In the genomic region with DNA sequence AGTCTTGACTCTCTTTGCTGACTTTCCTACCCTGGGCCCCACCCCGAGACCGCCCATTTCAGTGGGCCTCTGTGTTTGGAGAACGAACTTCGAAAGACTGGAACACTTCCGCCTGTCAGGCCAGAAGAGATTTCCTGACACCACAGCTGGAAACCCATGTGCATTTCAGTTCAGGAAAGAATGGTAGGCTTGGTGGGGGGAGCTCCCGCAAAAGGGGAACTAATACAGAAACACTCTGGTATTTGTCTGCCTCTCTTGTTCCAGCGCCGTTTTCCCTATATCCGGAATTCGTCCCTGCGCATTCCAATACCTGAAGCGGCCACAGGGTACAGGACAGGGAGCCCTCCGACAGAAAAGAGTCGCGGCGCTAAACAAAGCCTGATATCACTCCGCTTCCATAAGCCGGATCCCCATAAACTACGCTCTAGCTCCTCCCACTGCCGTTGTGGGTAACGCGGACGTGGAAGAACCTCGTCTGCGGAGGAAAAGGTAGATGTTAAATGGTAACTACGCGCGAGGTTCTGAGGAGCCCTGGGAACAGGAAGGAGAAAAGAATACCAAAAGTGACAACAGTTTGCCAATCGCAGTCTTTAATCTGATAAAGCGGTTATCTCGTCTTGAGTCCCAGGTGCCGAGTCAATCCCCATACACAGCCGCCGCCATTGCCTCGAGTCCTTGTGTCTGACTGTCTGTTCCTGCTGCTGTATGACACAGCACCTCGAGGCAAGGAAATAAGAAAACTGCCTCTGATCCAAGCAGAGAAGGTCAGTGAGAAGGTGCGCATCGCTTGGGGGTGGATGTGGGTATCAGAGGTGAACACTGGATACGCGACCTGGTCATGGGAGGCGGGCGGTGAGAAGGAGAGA, we compare ENCODE assay signal across 8 cellular contexts. TPM values are rescaled to one million over a fixed set of nuclear protein-coding genes. Genes with fewer than 3 reads are reported as not detected.
DNase-seq lines count a peak whose midpoint lies in the region; ATAC-seq and TF ChIP-seq lines count a peak whose summit lies in the region.

Gene ARMCX5, plus strand, starts transcription at position 432 of the 866 bp plus-strand sequence. CDS start 2,627 bp downstream, outside the sequence.

- DNase-seq in AG09309 (ENCODE audit: low read depth) (peak; percentile 61), NCI-H446 (lab: John Stamatoyannopoulos, UW) (peak; percentile 25 to 86), cortex of kidney (lab: John Stamatoyannopoulos, UW) (peak; percentile 2), left colon (peak; percentile 75 to 78)
- peak; percentile 80 for DNase-seq in activated CD4-positive, alpha-beta T cell treated with anti-CD3 and anti-CD28 coated beads for 36 hours
- peak; percentile 17 to 51 (median 35) for DNase-seq in stimulated activated CD4-positive, alpha-beta T cell treated with anti-CD3 and anti-CD28 coated beads, Interleukin-1b, Interleukin-23, amount 100 ng/mL, for 24 hours (ENCODE audit: low read depth in 4 of 4, low spot score in 1 of 4)

- POLR2A ChIA-PET in activated CD4-positive, alpha-beta T cell treated with anti-CD3 and anti-CD28 coated beads for 36 hours (lab: Charles Lee) = interaction anchor here (0.6 to 1.0 kb wide), 4 partner anchors 59 to 301 kb away, joined by 3 to 4 read pairs (median 4); no protein-coding TSS in a partner anchor

- intact Hi-C loops in activated CD4-positive, alpha-beta T cell treated with anti-CD3 and anti-CD28 coated beads for 36 hours (cut with DNase I, micrococcal nuclease) = loop anchor here (1.0 to 10.0 kb wide), 6 partner anchors 51 to 1185 kb away; partner anchors contain the start of genes GPRASP1 (in 1 of the 2) and TMSB15A (in 1 of the 2)
- intact Hi-C loops in left colon (cut with DNase I, micrococcal nuclease) = no loop called here

- H3K4me1 Mint-ChIP-seq in activated CD4-positive, alpha-beta T cell treated with anti-CD3 and anti-CD28 coated beads for 36 hours = peaks cover 22% of the 10 kb centered on the region

- H3K4me3 ChIP-seq in AG09309 (ENCODE audit: control insufficient read depth, low read depth, low read length) = peak within 1 kb of the TSS; percentile 65

- no peaks in the 10 kb centered on the region for H3K9me3 Mint-ChIP-seq in activated CD4-positive, alpha-beta T cell treated with anti-CD3 and anti-CD28 coated beads for 36 hours (ENCODE audit: low read depth)

- H3K27me3 Mint-ChIP-seq in activated CD4-positive, alpha-beta T cell treated with anti-CD3 and anti-CD28 coated beads for 36 hours = no peaks in the 10 kb centered on the region

- peak within 1 kb of the TSS; percentile 98 for H3K27ac Mint-ChIP-seq in activated CD4-positive, alpha-beta T cell treated with anti-CD3 and anti-CD28 coated beads for 36 hours

- peaks cover 16% of the 10 kb centered on the region for H3K36me3 Mint-ChIP-seq in activated CD4-positive, alpha-beta T cell treated with anti-CD3 and anti-CD28 coated beads for 36 hours (ENCODE audit: low read depth)

- H3K4me3 Mint-ChIP-seq in activated CD4-positive, alpha-beta T cell treated with anti-CD3 and anti-CD28 coated beads for 36 hours = peak within 1 kb of the TSS; percentile 89

- CTCF ChIA-PET in activated CD4-positive, alpha-beta T cell treated with anti-CD3 and anti-CD28 coated beads for 36 hours (lab: Charles Lee) = interaction anchor here (1.2 kb wide), 1 partner anchor 8 kb away, joined by 4 read pairs; no protein-coding TSS in a partner anchor

- peak; percentile 4 for TF ChIP-seq CTCF in AG09309 (IDR thresholded peaks at IDR 0.05; ENCODE audit: control insufficient read depth, insufficient read depth, low read depth, low read length, missing control alignments)

- ATAC-seq in GM19023 (IDR thresholded peaks at IDR 0.05; ENCODE audit: unreplicated experiment) = peak; percentile 90
- ATAC-seq in HG03280 (IDR thresholded peaks at IDR 0.05; ENCODE audit: unreplicated experiment) = peak; percentile 89
- peak; percentile 92 for ATAC-seq in activated CD4-positive, alpha-beta T cell treated with anti-CD3 and anti-CD28 coated beads for 36 hours
- peak; percentile 97 for ATAC-seq in left colon

RNA-seq across cellular contexts. Expression of gene ARMCX5, which starts in this region (rescaled TPM):
- 10 to 100 TPM; 12.6 to 13.3 TPM for total RNA-seq in activated CD4-positive, alpha-beta T cell treated with anti-CD3 and anti-CD28 coated beads for 36 hours
- 10 to 100 TPM in 1 of 2 donors, 1 to 10 TPM in 1; 9.6 to 12.1 TPM for total RNA-seq in left colon

Comparison
In these comparisons a context has a peak if more than half of its experiments do, and no peak if none do; other contexts are left out.
1. Peak in every context shown above with its lines: DNase-seq, ATAC-seq and H3K4me3 ChIP-seq.
2. DNase-seq: peak in every context shown above with its lines; median percentile 80 in activated CD4-positive, alpha-beta T cell treated with anti-CD3 and anti-CD28 coated beads for 36 hours; 76 in left colon; 61 in AG09309; 56 in NCI-H446; 35 in stimulated activated CD4-positive, alpha-beta T cell treated with anti-CD3 and anti-CD28 coated beads, Interleukin-1b, Interleukin-23, amount 100 ng/mL, for 24 hours; 2 in cortex of kidney.
3. intact Hi-C loops: an anchor here in activated CD4-positive, alpha-beta T cell treated with anti-CD3 and anti-CD28 coated beads for 36 hours (1.0 to 10.0 kb wide); none called in left colon.